In the genomic region with DNA sequence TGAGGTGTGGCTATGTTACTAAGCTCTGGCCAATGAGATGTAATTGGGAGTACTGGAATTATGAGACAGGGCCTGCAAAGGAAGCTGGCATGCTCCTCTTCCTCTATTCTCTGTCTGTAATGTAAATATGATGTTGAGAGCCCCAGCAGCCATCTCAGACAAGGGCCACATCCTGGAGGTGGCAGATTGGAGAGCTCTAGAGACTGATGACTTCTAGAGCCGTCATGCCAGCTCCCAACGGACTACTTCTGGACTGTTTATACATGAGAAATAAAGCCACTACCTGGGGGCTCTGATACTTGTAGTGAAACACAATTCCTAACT, we compare ENCODE assay signal across 24 cellular contexts. TPM values are rescaled to one million over a fixed set of nuclear protein-coding genes. Genes with fewer than 3 reads are reported as not detected.
A peak's percentile ranks its signal among the peaks of the same experiment; 100 is the strongest.
DNase-seq lines count a peak whose midpoint lies in the region; ATAC-seq and TF ChIP-seq lines count a peak whose summit lies in the region.
"Had no signal": no experiment of that assay in that cellular context is flagged by ENCODE, and none has a peak within 500 bp of the region (broad histone marks: within the 10 kb centered on the region; RNA-seq: fewer than 3 reads in every experiment).

No MANE protein-coding gene starts in this region.

- peaks cover 14% of the 10 kb centered on the region for H3K36me3 Mint-ChIP-seq in endothelial cell (ENCODE audit: low read depth, unreplicated experiment)
- no peaks in the 10 kb centered on the region for H3K36me3 Mint-ChIP-seq in effector memory CD8-positive, alpha-beta T cell (ENCODE audit: insufficient read depth)
- H3K36me3 Mint-ChIP-seq: activated naive CD8-positive, alpha-beta T cell treated with anti-CD3 and anti-CD28 coated beads, Interleukin-2, amount 10 ng/mL, durations not matched to agents 7 days and 5 days; IgD-negative memory B cell; WTC11 had no signal

- H2AFZ ChIP-seq in PC-3 (ENCODE audit: low read length) (no peak overlapping the region), smooth muscle cell (ENCODE audit: low read depth) (no peak overlapping the region)
- H2AFZ ChIP-seq: GM23338 had no signal

- no peak for TF ChIP-seq CTCF in HEK293 (tag by site-specific recombination; IDR thresholded peaks at IDR 0.05)
- no peak for TF ChIP-seq CTCF in PC-3 (conservative IDR thresholded peaks at IDR 0.05; ENCODE audit: low read depth, low read length)
- no peak for TF ChIP-seq CTCF in endothelial cell (IDR thresholded peaks at IDR 0.05; ENCODE audit: unreplicated experiment)
- no peak for TF ChIP-seq CTCF in smooth muscle cell (IDR thresholded peaks at IDR 0.05; ENCODE audit: borderline replicate concordance, insufficient read depth, poor library complexity, severe bottlenecking)

- no peak for ATAC-seq in PC-3
- ATAC-seq in effector memory CD8-positive, alpha-beta T cell (replicated peaks): no peak
- ATAC-seq: GM23338, Right ventricle myocardium inferior, WTC11 had no signal

- H3K27me3 Mint-ChIP-seq in endothelial cell (ENCODE audit: unreplicated experiment): peaks cover 4% of the 10 kb centered on the region
- H3K27me3 Mint-ChIP-seq in effector memory CD8-positive, alpha-beta T cell: peaks cover 0 to 6% of the 10 kb centered on the region in 2 donors
- H3K27me3 Mint-ChIP-seq: IgD-negative memory B cell had no signal

- no peaks in the 10 kb centered on the region for H3K9me3 ChIP-seq in HEK293 (ENCODE audit: control insufficient read depth, insufficient read depth, low read depth, low read length)
- no peaks in the 10 kb centered on the region for H3K9me3 ChIP-seq in PC-3 (ENCODE audit: low read length)
- no peaks in the 10 kb centered on the region for H3K9me3 ChIP-seq in smooth muscle cell (replicated peaks; ENCODE audit: low read depth)
- H3K9me3 ChIP-seq: right atrium auricular region had no signal

- H3K27me3 ChIP-seq in PC-3 (ENCODE audit: low read length): no peaks in the 10 kb centered on the region
- no peaks in the 10 kb centered on the region for H3K27me3 ChIP-seq in smooth muscle cell (ENCODE audit: low read depth)
- H3K27me3 ChIP-seq: right atrium auricular region had no signal

- H3K27ac ChIP-seq in HEK293 (ENCODE audit: extremely low read depth, low read depth, low read length): peak overlapping the region; percentile 69
- H3K27ac ChIP-seq in PC-3 (ENCODE audit: low read length): peak overlapping the region; percentile 90
- H3K27ac ChIP-seq in smooth muscle cell (ENCODE audit: low read depth): peak overlapping the region; percentile 78

- CTCF ChIA-PET in HEK293 (lab: Yijun Ruan, JAX) (interaction anchor here (0.9 to 1.0 kb wide), 2 partner anchors 18 to 144 kb away, joined by 3 to 4 read pairs; no protein-coding TSS in a partner anchor), PC-3 (lab: Charles Lee) (no interaction called here)

- POLR2A ChIA-PET in HEK293 (lab: Yijun Ruan, JAX): interaction anchor here (1.0 kb wide), 1 partner anchor 20 kb away, joined by 3 read pairs; the partner anchor contains the start of gene PLD1
- POLR2A ChIA-PET in PC-3 (lab: Charles Lee; ENCODE audit: unreplicated experiment): interaction anchor here (0.8 kb wide), 1 partner anchor 11 kb away, joined by 4 read pairs; no protein-coding TSS in a partner anchor

- peak overlapping the region; percentile 70; the same call in 1 of the 2 replicates for H3K9ac ChIP-seq in PC-3 (ENCODE audit: low read length)
- no peak overlapping the region for H3K9ac ChIP-seq in smooth muscle cell (ENCODE audit: low read depth)

- no peaks in the 10 kb centered on the region for H3K9me3 Mint-ChIP-seq in endothelial cell (ENCODE audit: unreplicated experiment)
- H3K9me3 Mint-ChIP-seq in effector memory CD8-positive, alpha-beta T cell: no peaks in the 10 kb centered on the region
- H3K9me3 Mint-ChIP-seq: activated naive CD8-positive, alpha-beta T cell treated with anti-CD3 and anti-CD28 coated beads, Interleukin-2, amount 10 ng/mL, durations not matched to agents 7 days and 5 days; activated T-helper 1 cell treated with anti-CD3 and anti-CD28 coated beads, Interleukin-12 subunit alpha, Interleukin-12 subunit beta, Interleukin-2, Interleukin-4 antibody, amounts not matched to agents 30 ng/mL and 10 ng/mL and 1 ng/mL, durations not matched to agents 14 hours and 24 hours and 36 hours; GM23338; IgD-negative memory B cell; T-helper 1 cell treated with Interleukin-12 subunit alpha and Interleukin-12 subunit beta and Interleukin-4 antibody, amounts not matched to agents 30 μg/mL and 1 μg/mL, for 36 hours had no signal

- H3K4me1 ChIP-seq in HEK293 (ENCODE audit: control insufficient read depth, insufficient read depth, low read length): peaks cover 18% of the 10 kb centered on the region
- H3K4me1 ChIP-seq in PC-3 (ENCODE audit: insufficient read depth, low read length): peaks cover 48% of the 10 kb centered on the region
- peaks cover 15% of the 10 kb centered on the region for H3K4me1 ChIP-seq in smooth muscle cell (ENCODE audit: low read depth)

- no TSS peak for BruUV-seq in PC-3 (replicated peaks; lab: Mats Ljungman, UMichigan)

- no peak overlapping the region for H3K4me2 ChIP-seq in PC-3 (ENCODE audit: low read length)
- peak overlapping the region; percentile 28 for H3K4me2 ChIP-seq in smooth muscle cell

- peaks cover 58% of the 10 kb centered on the region for H3K4me1 Mint-ChIP-seq in endothelial cell (ENCODE audit: unreplicated experiment)
- peaks cover 0 to 4% of the 10 kb centered on the region in 2 donors for H3K4me1 Mint-ChIP-seq in effector memory CD8-positive, alpha-beta T cell (ENCODE audit: low read depth in 2 of 2)
- H3K4me1 Mint-ChIP-seq: activated naive CD8-positive, alpha-beta T cell treated with anti-CD3 and anti-CD28 coated beads, Interleukin-2, amount 10 ng/mL, durations not matched to agents 7 days and 5 days; IgD-negative memory B cell had no signal

- no peaks in the 10 kb centered on the region for H3K36me3 ChIP-seq in HEK293 (ENCODE audit: control insufficient read depth in 2 of 2, insufficient read depth in 1 of 2, low read length in 2 of 2)
- no peaks in the 10 kb centered on the region for H3K36me3 ChIP-seq in PC-3 (ENCODE audit: low read depth, low read length)
- H3K36me3 ChIP-seq in smooth muscle cell (ENCODE audit: low read depth): no peaks in the 10 kb centered on the region
- H3K36me3 ChIP-seq: right atrium auricular region had no signal

- no peak for DNase-seq in PC-3
- no peak for DNase-seq in endothelial cell (ENCODE audit: low spot score)
- DNase-seq in smooth muscle cell (lab: John Stamatoyannopoulos, UW; ENCODE audit: unreplicated experiment): no peak
- DNase-seq in NCI-H2107 (lab: John Stamatoyannopoulos, UW): no peak
- no peak for DNase-seq in effector memory CD8-positive, alpha-beta T cell
- DNase-seq in NCI-H2227 treated with DMSO at 0.1 percent for 48 hours (lab: John Stamatoyannopoulos, UW): no peak
- no peak for DNase-seq in 8988T
- DNase-seq: activated naive CD8-positive, alpha-beta T cell treated with anti-CD3 and anti-CD28 coated beads, Interleukin-2, amount 10 ng/mL, durations not matched to agents 7 days and 5 days; AML-193; Calu3; hypothalamus; kidney glomerular epithelial cell; NCI-H2171; NK-92 treated with Interleukin-12 subunit alpha and Interleukin-12 subunit beta, amount 100 ng/mL, for 24 hours; stimulated activated CD4-positive, alpha-beta T cell treated with anti-CD3 and anti-CD28 coated beads, Interleukin-1b, Interleukin-23, amount 100 ng/mL, for 48 hours had no signal

- no peaks in the 10 kb centered on the region for H3K79me2 ChIP-seq in PC-3 (ENCODE audit: low read length)
- H3K79me2 ChIP-seq in smooth muscle cell (ENCODE audit: low read depth): peaks cover 76% of the 10 kb centered on the region

- WGBS in smooth muscle cell (ENCODE audit: low lambda C conversion rate): 71% methylated on average over 2 of the region's 2 CpGs

- H3K4me3 ChIP-seq in HEK293 (ENCODE audit: low read depth, low read length) (no peak overlapping the region), PC-3 (ENCODE audit: low read length) (no peak overlapping the region), smooth muscle cell (no peak overlapping the region)
- H3K4me3 ChIP-seq: GM23338, right atrium auricular region had no signal

- H4K20me1 ChIP-seq in PC-3 (ENCODE audit: low read length) (no peaks in the 10 kb centered on the region), smooth muscle cell (ENCODE audit: low read depth) (no peaks in the 10 kb centered on the region)

- no peaks in the 10 kb centered on the region for H3K9me2 ChIP-seq in PC-3 (replicated peaks; ENCODE audit: low read length)

- no peak overlapping the region for H3K4me3 Mint-ChIP-seq in endothelial cell (ENCODE audit: unreplicated experiment)
- H3K4me3 Mint-ChIP-seq in effector memory CD8-positive, alpha-beta T cell: no peak overlapping the region
- H3K4me3 Mint-ChIP-seq: activated naive CD8-positive, alpha-beta T cell treated with anti-CD3 and anti-CD28 coated beads, Interleukin-2, amount 10 ng/mL, durations not matched to agents 7 days and 5 days; activated T-helper 1 cell treated with anti-CD3 and anti-CD28 coated beads, Interleukin-12 subunit alpha, Interleukin-12 subunit beta, Interleukin-2, Interleukin-4 antibody, amounts not matched to agents 30 ng/mL and 10 ng/mL and 1 ng/mL, durations not matched to agents 14 hours and 24 hours and 36 hours; GM23338; IgD-negative memory B cell; T-helper 1 cell treated with Interleukin-12 subunit alpha and Interleukin-12 subunit beta and Interleukin-4 antibody, amounts not matched to agents 30 μg/mL and 1 μg/mL, for 36 hours; WTC11 had no signal

- H3K27ac Mint-ChIP-seq in endothelial cell (ENCODE audit: unreplicated experiment): peak overlapping the region; percentile 99
- peak overlapping the region in 1 of 2 donors; percentile 66 for H3K27ac Mint-ChIP-seq in effector memory CD8-positive, alpha-beta T cell
- H3K27ac Mint-ChIP-seq: activated naive CD8-positive, alpha-beta T cell treated with anti-CD3 and anti-CD28 coated beads, Interleukin-2, amount 10 ng/mL, durations not matched to agents 7 days and 5 days; activated T-helper 1 cell treated with anti-CD3 and anti-CD28 coated beads, Interleukin-12 subunit alpha, Interleukin-12 subunit beta, Interleukin-2, Interleukin-4 antibody, amounts not matched to agents 30 ng/mL and 10 ng/mL and 1 ng/mL, durations not matched to agents 14 hours and 24 hours and 36 hours; GM23338; IgD-negative memory B cell; T-helper 1 cell treated with Interleukin-12 subunit alpha and Interleukin-12 subunit beta and Interleukin-4 antibody, amounts not matched to agents 30 μg/mL and 1 μg/mL, for 36 hours; WTC11 had no signal

- intact Hi-C loops in PC-3 (cut with micrococcal nuclease): no loop called here

- H3F3A ChIP-seq in PC-3 (ENCODE audit: low read length, unreplicated experiment) (no peaks in the 10 kb centered on the region), smooth muscle cell (ENCODE audit: low read depth) (peaks cover 9% of the 10 kb centered on the region)

RNA-seq across cellular contexts. Expression of gene PLD1, which starts 19.7 kb away (rescaled TPM):
- total RNA-seq in PC-3 (2014; rRNA removed): 7.3 and 8.3 TPM in 2 replicates
- total RNA-seq in endothelial cell (ENCODE audit: unreplicated experiment): 61.5 TPM
- 33.8 and 36.1 TPM in 2 replicates for total RNA-seq in smooth muscle cell
- 15.2 and 15.6 TPM in 2 replicates for polyA plus RNA-seq in smooth muscle cell
- polyA plus RNA-seq: IgD-negative memory B cell had no signal

RNA-seq across cellular contexts. Expression of gene TMEM212, which starts 52.6 kb away (rescaled TPM):
- total RNA-seq in PC-3 (2014; rRNA removed): not detected in 2 replicates
- not detected for total RNA-seq in endothelial cell (ENCODE audit: unreplicated experiment)
- total RNA-seq in smooth muscle cell: not detected in 2 replicates
- polyA plus RNA-seq in smooth muscle cell: not detected in 2 replicates
- total RNA-seq: activated naive CD8-positive, alpha-beta T cell treated with anti-CD3 and anti-CD28 coated beads, Interleukin-2, amount 10 ng/mL, durations not matched to agents 7 days and 5 days; activated T-helper 1 cell treated with anti-CD3 and anti-CD28 coated beads, Interleukin-12 subunit alpha, Interleukin-12 subunit beta, Interleukin-2, Interleukin-4 antibody, amounts not matched to agents 30 ng/mL and 10 ng/mL and 1 ng/mL, durations not matched to agents 14 hours and 24 hours and 36 hours; Calu3; GM23338; mononuclear cell; right atrium auricular region; Right ventricle myocardium inferior; WTC11 had no signal
- polyA plus RNA-seq: GM23338, IgD-negative memory B cell had no signal
